ENCODE assay signal across 11 cellular contexts in genomic region chr19:39145180-39145953, GRCh38. TPM values are rescaled to one million over a fixed set of nuclear protein-coding genes. Genes with fewer than 3 reads are reported as not detected.
DNase-seq lines count a peak whose midpoint lies in the region; ATAC-seq and TF ChIP-seq lines count a peak whose summit lies in the region.
"Had no signal": no experiment of that assay in that cellular context is flagged by ENCODE, and none has a peak within 500 bp of the region (broad histone marks: within the 10 kb centered on the region; RNA-seq: fewer than 3 reads in every experiment).

No MANE protein-coding gene starts in this region.

- H3K36me3 Mint-ChIP-seq in activated T-cell treated with anti-CD3 and anti-CD28 coated beads, Interleukin-2, amount 50 U/mL, for 72 hours (ENCODE audit: insufficient read depth in 2 of 2) = no peaks in the 10 kb centered on the region
- H3K36me3 Mint-ChIP-seq: activated naive CD4-positive, alpha-beta T cell treated with anti-CD3 and anti-CD28 coated beads, Interleukin-2, amount 50 U/mL, for 72 hours; naive B cell had no signal

- H3K27me3 Mint-ChIP-seq in activated T-cell treated with anti-CD3 and anti-CD28 coated beads, Interleukin-2, amount 50 U/mL, for 72 hours (ENCODE audit: low read depth) = no peaks in the 10 kb centered on the region
- H3K27me3 Mint-ChIP-seq: activated B cell treated with CpG ODN at 0.5 μM for 24 hours, naive B cell had no signal

- H3K36me3 ChIP-seq in HUES64 (ENCODE audit: insufficient read depth, low read length) = peaks cover 7% of the 10 kb centered on the region; the same call in 1 of the 2 replicates
- H3K36me3 ChIP-seq in WERI-Rb-1 = peaks cover 9% of the 10 kb centered on the region

- no peak overlapping the region for H3K27ac Mint-ChIP-seq in activated T-cell treated with anti-CD3 and anti-CD28 coated beads, Interleukin-2, amount 50 U/mL, for 72 hours
- H3K27ac Mint-ChIP-seq: activated B cell treated with CpG ODN at 0.5 μM for 24 hours; activated naive CD4-positive, alpha-beta T cell treated with anti-CD3 and anti-CD28 coated beads, Interleukin-2, amount 50 U/mL, for 72 hours had no signal

- no peaks in the 10 kb centered on the region for H3K9me3 Mint-ChIP-seq in activated T-cell treated with anti-CD3 and anti-CD28 coated beads, Interleukin-2, amount 50 U/mL, for 72 hours
- H3K9me3 Mint-ChIP-seq: activated B cell treated with CpG ODN at 0.5 μM for 24 hours; activated naive CD4-positive, alpha-beta T cell treated with anti-CD3 and anti-CD28 coated beads, Interleukin-2, amount 50 U/mL, for 72 hours; naive B cell had no signal

- no peak overlapping the region for H3K4me3 Mint-ChIP-seq in activated T-cell treated with anti-CD3 and anti-CD28 coated beads, Interleukin-2, amount 50 U/mL, for 72 hours
- H3K4me3 Mint-ChIP-seq: activated B cell treated with CpG ODN at 0.5 μM for 24 hours had no signal

- WGBS in HUES64 = 83% methylated on average over 26 of the region's 26 CpGs

- no peak overlapping the region for H3K9ac ChIP-seq in HUES64 (ENCODE audit: low read depth, low read length)

- DNase-seq in midbrain (lab: John Stamatoyannopoulos, UW) (peak; percentile 73), superior temporal gyrus (ENCODE audit: extremely low spot score) (peak; percentile 73), WERI-Rb-1 (no peak)
- DNase-seq in activated CD8-positive, alpha-beta memory T cell treated with anti-CD3 and anti-CD28 coated beads, Interleukin-2, amount 50 U/mL, for 48 hours = no peak
- no peak for DNase-seq in activated T-cell treated with anti-CD3 and anti-CD28 coated beads, Interleukin-2, amount 50 U/mL, for 72 hours
- DNase-seq: activated B cell treated with CpG ODN at 0.5 μM for 24 hours, naive B cell had no signal

- H3K9me3 ChIP-seq in HUES64 (ENCODE audit: insufficient read depth, low read depth, low read length) (0 out of 2 replicates have a peak, but pooled peaks cover 2% of the 10 kb centered on the region), WERI-Rb-1 (ENCODE audit: severe bottlenecking) (no peaks in the 10 kb centered on the region)

- H3K4me1 Mint-ChIP-seq in activated T-cell treated with anti-CD3 and anti-CD28 coated beads, Interleukin-2, amount 50 U/mL, for 72 hours (ENCODE audit: low read depth) = no peaks in the 10 kb centered on the region

- TF ChIP-seq CTCF in WERI-Rb-1 (IDR thresholded peaks at IDR 0.05; ENCODE audit: low read depth, low read length) = no peak

- H3K4me3 ChIP-seq in HUES64 (ENCODE audit: low read length) (no peak overlapping the region), WERI-Rb-1 (ENCODE audit: low read depth, low read length) (no peak overlapping the region)

- peaks cover 39% of the 10 kb centered on the region for H3K4me1 ChIP-seq in HUES64 (ENCODE audit: insufficient read depth, low read length)

- ATAC-seq in esophagus mucosa (peak; percentile 17), GM19351 (IDR thresholded peaks at IDR 0.05; ENCODE audit: unreplicated experiment) (no peak)
- ATAC-seq in activated T-cell treated with anti-CD3 and anti-CD28 coated beads, Interleukin-2, amount 50 U/mL, for 72 hours (replicated peaks in 1 of 2) = no peak
- ATAC-seq: activated naive CD4-positive, alpha-beta T cell treated with anti-CD3 and anti-CD28 coated beads, Interleukin-2, amount 50 U/mL, for 72 hours had no signal

- H3K27ac ChIP-seq in HUES64 (ENCODE audit: low read depth, low read length) (peak overlapping the region; percentile 31; the same call in 1 of the 2 replicates), WERI-Rb-1 (no peak overlapping the region)

- H3K27me3 ChIP-seq in HUES64 (ENCODE audit: insufficient read depth, low read length) = no peaks in the 10 kb centered on the region
- H3K27me3 ChIP-seq in WERI-Rb-1 (ENCODE audit: insufficient read depth, low read depth, severe bottlenecking) = no peaks in the 10 kb centered on the region

RNA-seq across cellular contexts. Expression of gene PAK4, which starts 19.8 kb away (rescaled TPM):
- polyA plus RNA-seq in HUES64 (2013, experiment 1 of 2) = 42.4 TPM
- polyA plus RNA-seq in HUES64 (2013, experiment 2 of 2) = 46.3 TPM
- 40.8 TPM for total RNA-seq in esophagus mucosa
- 10 to 100 TPM; 12.9 to 17.0 TPM for total RNA-seq in activated T-cell treated with anti-CD3 and anti-CD28 coated beads, Interleukin-2, amount 50 U/mL, for 72 hours

RNA-seq across cellular contexts. Expression of gene NCCRP1, which starts 51.4 kb away (rescaled TPM):
- polyA plus RNA-seq in HUES64 (2013, experiment 1 of 2) = 0.60 TPM
- polyA plus RNA-seq in HUES64 (2013, experiment 2 of 2) = 0.95 TPM
- total RNA-seq in esophagus mucosa = 298 TPM
- total RNA-seq in activated T-cell treated with anti-CD3 and anti-CD28 coated beads, Interleukin-2, amount 50 U/mL, for 72 hours = not detected
- total RNA-seq: activated B cell treated with CpG ODN at 0.5 μM for 24 hours; activated naive CD4-positive, alpha-beta T cell treated with anti-CD3 and anti-CD28 coated beads, Interleukin-2, amount 50 U/mL, for 72 hours had no signal

RNA-seq across cellular contexts. Expression of gene SYCN, which starts 58.7 kb away (rescaled TPM):
- polyA plus RNA-seq in HUES64 (2013, experiment 1 of 2) = not detected
- not detected for polyA plus RNA-seq in HUES64 (2013, experiment 2 of 2)
- not detected for total RNA-seq in esophagus mucosa
- not detected for total RNA-seq in activated T-cell treated with anti-CD3 and anti-CD28 coated beads, Interleukin-2, amount 50 U/mL, for 72 hours
- total RNA-seq: activated B cell treated with CpG ODN at 0.5 μM for 24 hours; activated naive CD4-positive, alpha-beta T cell treated with anti-CD3 and anti-CD28 coated beads, Interleukin-2, amount 50 U/mL, for 72 hours had no signal

Comparison
In these comparisons a context has a peak if more than half of its experiments do, and no peak if none do; other contexts are left out.
1. DNase-seq: peak in midbrain (single experiment) and superior temporal gyrus (single experiment); none in activated CD8-positive, alpha-beta memory T cell treated with anti-CD3 and anti-CD28 coated beads, Interleukin-2, amount 50 U/mL, for 48 hours (single experiment), activated T-cell treated with anti-CD3 and anti-CD28 coated beads, Interleukin-2, amount 50 U/mL, for 72 hours (0 of 2) and WERI-Rb-1 (single experiment).
2. RNA of gene NCCRP1, which starts 51.4 kb away (total RNA-seq): 298 TPM in esophagus mucosa (single experiment); not detected in activated T-cell treated with anti-CD3 and anti-CD28 coated beads, Interleukin-2, amount 50 U/mL, for 72 hours; every median in the first group is over 100 times any median in the second.